In the genomic region with DNA sequence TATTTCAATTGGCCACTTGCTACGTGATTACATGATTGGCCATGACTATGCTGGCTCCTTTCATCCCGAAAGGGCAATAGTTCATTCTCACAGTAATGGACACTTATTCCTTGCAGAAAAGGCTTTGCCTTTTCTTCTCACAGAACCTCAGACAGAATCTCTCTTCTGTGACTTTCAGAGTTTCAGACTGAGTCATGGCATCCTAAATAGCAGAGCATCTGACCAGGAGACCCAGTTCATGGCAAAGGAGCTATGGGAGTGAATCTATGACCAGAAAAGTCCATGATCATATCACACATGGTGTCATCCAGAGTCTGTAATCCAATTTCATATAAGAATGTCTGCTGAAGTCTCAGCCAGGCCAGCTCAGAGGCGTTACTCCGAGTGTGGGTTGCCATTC, we compare ENCODE assay signal across 20 cellular contexts.
"Had no signal": no experiment of that assay in that cellular context is flagged by ENCODE, and none has a peak within 500 bp of the region (broad histone marks: within the 10 kb centered on the region; RNA-seq: fewer than 3 reads in every experiment).

No MANE protein-coding gene starts in this region.

- H3K9ac ChIP-seq: neural progenitor cell had no signal

- H3K27me3 ChIP-seq: hepatocyte, neural progenitor cell, ovary, right atrium auricular region, sigmoid colon, stomach, transverse colon had no signal

- DNase-seq: foreskin melanocyte; head of caudate nucleus; kidney; left cardiac atrium; left ventricle myocardium inferior; lower lobe of right lung; midbrain; nucleus accumbens; ovary; sigmoid colon; stimulated activated naive CD4-positive, alpha-beta T cell; stomach; substantia nigra; transverse colon had no signal

- H2AFZ ChIP-seq: hepatocyte, neural progenitor cell had no signal

- ATAC-seq: left cardiac atrium; lower lobe of right lung; natural killer cell treated with Interleukin-12 subunit alpha and Interleukin-12 subunit beta and Interleukin-15 and Interleukin-18, amount 100 ng/mL, for 72 hours had no signal

- H3K4me2 ChIP-seq: hepatocyte, neural progenitor cell had no signal

- H3K79me2 ChIP-seq: hepatocyte had no signal

- H3K4me1 ChIP-seq: left ventricle myocardium inferior, lower lobe of right lung, neural progenitor cell, right atrium auricular region, sigmoid colon, stomach, transverse colon had no signal

- FAIRE-seq: kidney had no signal

- H3K36me3 ChIP-seq: left ventricle myocardium inferior, lower lobe of right lung, neural progenitor cell, ovary, right atrium auricular region, sigmoid colon, stomach, thoracic aorta, transverse colon had no signal

- H3K4me3 ChIP-seq: hepatocyte, left ventricle myocardium inferior, lower lobe of right lung, neural progenitor cell, ovary, right atrium auricular region, sigmoid colon, skin epidermis, stomach, thoracic aorta, transverse colon had no signal

- H3K9me3 ChIP-seq: left ventricle myocardium inferior, lower lobe of right lung, ovary, right atrium auricular region, sigmoid colon, stomach, thoracic aorta, transverse colon had no signal

- H3K27ac ChIP-seq: hepatocyte, left ventricle myocardium inferior, lower lobe of right lung, neural progenitor cell, ovary, right atrium auricular region, sigmoid colon, skin epidermis, stomach, thoracic aorta, transverse colon had no signal
